ENCODE assay signal across 14 cellular contexts in the genomic region with DNA sequence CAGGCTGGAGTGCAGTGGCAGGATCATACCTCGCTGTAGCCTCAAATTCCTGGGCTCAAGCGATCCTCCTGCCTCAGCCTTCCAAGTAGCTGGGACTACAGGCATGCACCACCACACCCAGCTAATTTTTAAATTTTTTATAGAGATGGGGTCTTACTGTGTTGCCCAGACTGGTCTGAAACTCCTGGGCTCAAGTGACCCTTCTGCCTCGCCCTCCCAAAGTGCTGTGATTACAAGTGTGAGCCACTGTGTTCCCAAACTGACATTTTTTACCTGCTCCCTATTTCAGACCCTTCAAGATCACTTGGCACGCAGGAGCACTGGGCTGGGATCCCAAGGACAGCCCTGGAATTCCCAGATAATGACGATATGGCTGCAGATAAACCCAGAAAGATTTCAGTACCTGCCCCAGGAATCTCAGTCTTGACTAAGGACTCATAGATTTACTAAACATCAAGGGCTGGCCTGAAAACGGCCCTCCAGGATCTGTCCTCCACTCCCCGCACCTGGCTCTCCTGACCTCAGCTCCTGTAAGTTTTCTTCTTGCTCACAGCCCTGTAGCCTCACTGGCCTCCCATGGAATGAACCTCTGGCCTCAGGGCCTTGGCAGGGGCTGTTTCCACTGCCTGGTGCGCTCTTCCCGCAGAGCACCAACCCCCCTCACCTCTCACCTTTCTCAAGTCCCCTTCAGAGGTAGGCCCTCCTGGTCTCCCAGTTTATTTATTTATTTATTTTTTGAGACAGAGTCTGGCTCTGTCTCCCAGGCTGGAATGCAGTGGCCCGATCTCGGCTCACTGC.
"Had no signal": no experiment of that assay in that cellular context is flagged by ENCODE, and none has a peak within 500 bp of the region (broad histone marks: within the 10 kb centered on the region; RNA-seq: fewer than 3 reads in every experiment).

No MANE protein-coding gene starts in this region.

- H3K4me3 ChIP-seq: neural progenitor cell, ovary, stomach, testis had no signal

- H3K27ac Mint-ChIP-seq: activated naive CD8-positive, alpha-beta T cell treated with anti-CD3 and anti-CD28 coated beads for 36 hours; activated T-helper 1 cell treated with anti-CD3 and anti-CD28 coated beads, Interleukin-12 subunit alpha, Interleukin-12 subunit beta, Interleukin-2, Interleukin-4 antibody, amounts not matched to agents 30 ng/mL and 10 ng/mL and 1 ng/mL, durations not matched to agents 14 hours and 24 hours and 36 hours; neural progenitor cell had no signal

- H3K27ac ChIP-seq: brain microvascular endothelial cell, neural progenitor cell, ovary, stomach, testis had no signal

- H3K9me3 ChIP-seq: ovary, stomach, testis had no signal

- DNase-seq: activated naive CD8-positive, alpha-beta T cell treated with anti-CD3 and anti-CD28 coated beads for 36 hours; brain microvascular endothelial cell; cortex of kidney; effector CD4-positive, alpha-beta T cell; foreskin fibroblast; glutamatergic neuron; mesendoderm; stimulated activated CD4-positive, alpha-beta T cell treated with anti-CD3 and anti-CD28 coated beads, Interleukin-12 subunit alpha, Interleukin-12 subunit beta, amount 100 ng/mL, for 4 hours; stimulated activated CD4-positive, alpha-beta T cell treated with anti-CD3 and anti-CD28 coated beads, Interleukin-2, amount 100 ng/mL, for 24 hours; stomach; testis had no signal

- H3K36me3 ChIP-seq: neural progenitor cell, ovary, stomach had no signal

- H3K9me3 Mint-ChIP-seq: activated naive CD8-positive, alpha-beta T cell treated with anti-CD3 and anti-CD28 coated beads for 36 hours; activated T-helper 1 cell treated with anti-CD3 and anti-CD28 coated beads, Interleukin-12 subunit alpha, Interleukin-12 subunit beta, Interleukin-2, Interleukin-4 antibody, amounts not matched to agents 30 ng/mL and 10 ng/mL and 1 ng/mL, durations not matched to agents 14 hours and 24 hours and 36 hours; neural progenitor cell had no signal

- H3K4me3 Mint-ChIP-seq: activated naive CD8-positive, alpha-beta T cell treated with anti-CD3 and anti-CD28 coated beads for 36 hours; activated T-helper 1 cell treated with anti-CD3 and anti-CD28 coated beads, Interleukin-12 subunit alpha, Interleukin-12 subunit beta, Interleukin-2, Interleukin-4 antibody, amounts not matched to agents 30 ng/mL and 10 ng/mL and 1 ng/mL, durations not matched to agents 14 hours and 24 hours and 36 hours; neural progenitor cell had no signal

- H3K27me3 Mint-ChIP-seq: activated naive CD8-positive, alpha-beta T cell treated with anti-CD3 and anti-CD28 coated beads for 36 hours had no signal

- H3K27me3 ChIP-seq: brain microvascular endothelial cell, neural progenitor cell, ovary, stomach, testis had no signal

- H3K36me3 Mint-ChIP-seq: activated naive CD8-positive, alpha-beta T cell treated with anti-CD3 and anti-CD28 coated beads for 36 hours; neural progenitor cell had no signal
